In the genomic region with DNA sequence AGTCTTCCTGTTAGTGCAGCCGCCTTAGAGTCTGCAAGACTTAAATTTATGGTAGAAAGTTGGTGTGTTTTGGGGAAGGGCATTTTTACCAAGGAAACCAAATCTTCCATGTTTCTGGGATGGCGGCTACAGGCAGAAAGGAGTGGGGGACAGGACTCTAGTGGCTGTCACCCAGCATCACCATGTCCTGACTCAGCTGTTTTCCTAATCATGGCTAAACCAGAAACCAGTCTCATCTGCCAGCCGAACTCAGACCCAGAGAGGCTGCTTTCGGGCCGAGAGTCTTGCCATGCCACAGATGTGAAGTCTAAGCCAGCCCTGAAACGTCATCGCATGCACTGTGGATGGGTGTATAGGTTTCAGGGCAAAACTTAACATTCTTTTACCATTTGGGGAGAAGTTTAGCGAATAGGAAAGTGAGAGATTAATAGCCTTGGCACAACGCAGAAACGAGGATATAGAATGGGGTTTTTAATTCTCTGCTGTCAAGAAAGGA, we compare ENCODE assay signal across 28 cellular contexts.
DNase-seq lines count a peak whose midpoint lies in the region; ATAC-seq, FAIRE-seq and TF ChIP-seq lines count a peak whose summit lies in the region.
"Had no signal": no experiment of that assay in that cellular context is flagged by ENCODE, and none has a peak within 500 bp of the region (broad histone marks: within the 10 kb centered on the region; RNA-seq: fewer than 3 reads in every experiment).

No MANE protein-coding gene starts in this region.

- DNase-seq in A549 (ENCODE audit: low read depth in 1 of 2, low spot score in 1 of 2), result no peak
- no peak for DNase-seq in GM23338 (ENCODE audit: low spot score)
- DNase-seq in K562 (ENCODE audit: extremely low read depth in 1 of 4, low spot score in 3 of 4), result no peak
- peak; percentile 75 for DNase-seq in esophagus muscularis mucosa (ENCODE audit: extremely low spot score)
- no peak for DNase-seq in NK-92 (lab: John Stamatoyannopoulos, UW; ENCODE audit: unreplicated experiment)
- no peak for DNase-seq in left lung
- DNase-seq in left ventricle myocardium inferior, result no peak
- no peak for DNase-seq in NCI-H1417 treated with DMSO at 0.1 percent for 48 hours (lab: John Stamatoyannopoulos, UW)
- DNase-seq: 8988T; BE2C; C1 segment of cervical spinal cord; CD4-positive, alpha-beta memory T cell; CD4-positive, CD25-positive, alpha-beta regulatory T cell; CD8-positive, alpha-beta memory T cell; COR-L47; DMS 273 treated with DMSO at 0.1 percent for 48 hours; DMS153; DMS53; DMS79; DND-41; EL; GDM1 had no signal

- H3K79me2 ChIP-seq in GM23338 (replicated peaks; ENCODE audit: insufficient read depth) (no peaks in the 10 kb centered on the region), K562 (ENCODE audit: control insufficient read depth, insufficient read depth, low read length) (no peaks in the 10 kb centered on the region)

- H3K27ac Mint-ChIP-seq in GM23338, result no peak overlapping the region
- H3K27ac Mint-ChIP-seq: CD14-positive monocyte; CD4-positive, alpha-beta memory T cell; CD4-positive, CD25-positive, alpha-beta regulatory T cell; CD8-positive, alpha-beta memory T cell had no signal

- H4K20me1 ChIP-seq in GM23338 (replicated peaks; ENCODE audit: insufficient read depth), result no peaks in the 10 kb centered on the region
- no peaks in the 10 kb centered on the region for H4K20me1 ChIP-seq in K562 (replicated peaks; ENCODE audit: control insufficient read depth, insufficient read depth, low read length)
- H4K20me1 ChIP-seq: BLaER1 had no signal

- H3K4me1 ChIP-seq in A549 (peaks cover 11% of the 10 kb centered on the region), GM23338 (ENCODE audit: insufficient read depth) (no peaks in the 10 kb centered on the region), K562 (replicated peaks in 1 of 2; ENCODE audit: control insufficient read depth in 2 of 2, insufficient read depth in 2 of 2, low read length in 2 of 2) (no peaks in the 10 kb centered on the region), esophagus muscularis mucosa (no peaks in the 10 kb centered on the region), left lung (peaks cover 0 to 5% of the 10 kb centered on the region in 2 donors), left ventricle myocardium inferior (peaks cover 19% of the 10 kb centered on the region)
- H3K4me1 ChIP-seq: BE2C, BLaER1 had no signal

- no peak overlapping the region for H3K9ac ChIP-seq in K562 (ENCODE audit: insufficient read depth in 1 of 2, low read depth in 2 of 2, low read length in 2 of 2)
- H3K9ac ChIP-seq: BLaER1 had no signal

- TF ChIP-seq EP300 in A549 (IDR thresholded peaks at IDR 0.05) (no peak), K562 (IDR thresholded peaks at IDR 0.05; ENCODE audit: low read length) (no peak), esophagus muscularis mucosa (IDR thresholded peaks at IDR 0.05) (no peak)

- H3K9me2 ChIP-seq in GM23338 (ENCODE audit: insufficient read depth), result no peaks in the 10 kb centered on the region

- H2AFZ ChIP-seq in GM23338 (0 out of 2 replicates have a peak overlapping the region, but pooled peaks have one; percentile 3), K562 (ENCODE audit: low read depth, low read length) (no peak overlapping the region)

- BruUV-seq in K562 (replicated peaks; lab: Mats Ljungman, UMichigan), result no TSS peak

- no peak overlapping the region for H3K27ac ChIP-seq in A549
- H3K27ac ChIP-seq in GM23338 (ENCODE audit: low read depth), result no peak overlapping the region
- H3K27ac ChIP-seq in K562 (ENCODE audit: extremely low read depth, low read depth, low read length), result no peak overlapping the region
- no peak overlapping the region for H3K27ac ChIP-seq in esophagus muscularis mucosa (replicated peaks in 1 of 4)
- no peak overlapping the region for H3K27ac ChIP-seq in left lung
- no peak overlapping the region for H3K27ac ChIP-seq in left ventricle myocardium inferior (replicated peaks)
- H3K27ac ChIP-seq: BLaER1 had no signal

- FAIRE-seq in A549 (lab: Jason Lieb, UNC) (no peak), K562 (lab: Jason Lieb, UNC) (no peak)
- FAIRE-seq: A204.1, GM12878, GM12892, GM18507 had no signal

- H3K4me3 ChIP-seq in A549 (no peak overlapping the region), GM23338 (no peak overlapping the region), K562 (no peak overlapping the region), esophagus muscularis mucosa (no peak overlapping the region), left lung (no peak overlapping the region), left ventricle myocardium inferior (no peak overlapping the region)
- H3K4me3 ChIP-seq: BLaER1, GM12878 had no signal

- no peaks in the 10 kb centered on the region; the same call in 1 of the 3 replicates for H3K9me3 Mint-ChIP-seq in GM23338

- no peaks in the 10 kb centered on the region for H3K9me1 ChIP-seq in K562 (ENCODE audit: control insufficient read depth, insufficient read depth, low read length)

- peaks cover 11% of the 10 kb centered on the region for H3K4me1 Mint-ChIP-seq in GM23338
- H3K4me1 Mint-ChIP-seq: CD14-positive monocyte; CD4-positive, alpha-beta memory T cell; CD4-positive, CD25-positive, alpha-beta regulatory T cell; CD8-positive, alpha-beta memory T cell had no signal

- ATAC-seq in A549 (no peak), GM23338 (no peak), K562 (no peak), left lung (no peak)
- ATAC-seq: GM12878 had no signal

- H3K9me3 ChIP-seq in A549 (peaks cover 3% of the 10 kb centered on the region; the same call in 1 of the 3 replicates), K562 (replicated peaks; ENCODE audit: control insufficient read depth, insufficient read depth, low read depth, low read length) (no peaks in the 10 kb centered on the region), esophagus muscularis mucosa (no peaks in the 10 kb centered on the region), left lung (no peaks in the 10 kb centered on the region), left ventricle myocardium inferior (replicated peaks) (no peaks in the 10 kb centered on the region)
- H3K9me3 ChIP-seq: BE2C, BLaER1 had no signal

- H3K27me3 ChIP-seq in GM23338 (ENCODE audit: insufficient read depth) (no peaks in the 10 kb centered on the region), K562 (ENCODE audit: control insufficient read depth in 2 of 2, insufficient read depth in 2 of 2, low read length in 2 of 2) (peaks cover 9 to 45% of the 10 kb centered on the region in 2 experiments; a peak in 4 of 5 replicates), esophagus muscularis mucosa (no peaks in the 10 kb centered on the region), left lung (no peaks in the 10 kb centered on the region), left ventricle myocardium inferior (ENCODE audit: low read depth) (no peaks in the 10 kb centered on the region)
- H3K27me3 ChIP-seq: BE2C, BLaER1 had no signal

- H3K4me3 Mint-ChIP-seq in GM23338, result no peak overlapping the region
- H3K4me3 Mint-ChIP-seq: CD14-positive monocyte; CD4-positive, alpha-beta memory T cell; CD4-positive, CD25-positive, alpha-beta regulatory T cell; CD8-positive, alpha-beta memory T cell had no signal

- intact Hi-C loops in K562 (cut with micrococcal nuclease), result loop anchor here (10.0 kb wide), 1 partner anchor 633 kb away; no protein-coding TSS in a partner anchor
- intact Hi-C loops in esophagus muscularis mucosa (cut with DNase I), result no loop called here
- intact Hi-C loops in left lung (cut with DNase I), result no loop called here
- intact Hi-C loops in left ventricle myocardium inferior (cut with micrococcal nuclease), result loop anchor here (10.0 kb wide), 1 partner anchor 57 kb away; no protein-coding TSS in a partner anchor

- H3K4me2 ChIP-seq in A549 (no peak overlapping the region), GM23338 (no peak overlapping the region), K562 (ENCODE audit: insufficient read depth, low read length) (no peak overlapping the region)
- H3K4me2 ChIP-seq: BLaER1 had no signal

- peaks cover 2% of the 10 kb centered on the region for H3K27me3 Mint-ChIP-seq in GM23338 (ENCODE audit: insufficient read depth, low read depth, poor library complexity)

- in situ Hi-C loops in K562 (cut with MboI), result no loop called here

- CTCF ChIA-PET in A549 (lab: Yijun Ruan, JAX) (no interaction called here), K562 (lab: Yijun Ruan, JAX; ENCODE audit: low intra/inter-chr PET ratio) (no interaction called here)

- no peaks in the 10 kb centered on the region; the same call in 2 of the 3 replicates for H3K36me3 Mint-ChIP-seq in GM23338 (ENCODE audit: low read depth)
- H3K36me3 Mint-ChIP-seq: CD14-positive monocyte; CD4-positive, alpha-beta memory T cell; CD4-positive, CD25-positive, alpha-beta regulatory T cell; CD8-positive, alpha-beta memory T cell had no signal

- H3F3A ChIP-seq in GM23338 (replicated peaks; ENCODE audit: low read depth), result no peaks in the 10 kb centered on the region

- TF ChIP-seq CTCF in A549 (IDR thresholded peaks at IDR 0.05) (no peak), GM23338 (conservative IDR thresholded peaks at IDR 0.05; ENCODE audit: low read depth in 2 of 2) (no peak), K562 (IDR thresholded peaks at IDR 0.05 in 2 of 3, conservative IDR thresholded peaks at IDR 0.05 in 1 of 3; ENCODE audit: insufficient read depth in 2 of 3, low read depth in 1 of 3, low read length in 3 of 3) (no peak), esophagus muscularis mucosa (IDR thresholded peaks at IDR 0.05) (no peak), left lung (IDR thresholded peaks at IDR 0.05) (no peak), left ventricle myocardium inferior (IDR thresholded peaks at IDR 0.05; ENCODE audit: borderline replicate concordance) (no peak)

- H3K36me3 ChIP-seq in GM23338 (ENCODE audit: insufficient read depth) (no peaks in the 10 kb centered on the region), K562 (ENCODE audit: control insufficient read depth, insufficient read depth, low read length) (no peaks in the 10 kb centered on the region), esophagus muscularis mucosa (no peaks in the 10 kb centered on the region), left lung (no peaks in the 10 kb centered on the region), left ventricle myocardium inferior (no peaks in the 10 kb centered on the region)
- H3K36me3 ChIP-seq: BE2C, BLaER1 had no signal

- TF ChIP-seq POLR2A in A549 (IDR thresholded peaks at IDR 0.05; ENCODE audit: low read length) (no peak), K562 (conservative IDR thresholded peaks at IDR 0.05) (no peak), esophagus muscularis mucosa (IDR thresholded peaks at IDR 0.05; ENCODE audit: low read depth) (no peak)

- 77% methylated on average over 10 of the region's 10 CpGs for WGBS in A549 (ENCODE audit: missing lambda C conversion rate)
- WGBS in K562 (ENCODE audit: insufficient coverage, low coverage, missing lambda C conversion rate), result 2% methylated on average over 10 of the region's 10 CpGs
- 90% methylated on average over 10 of the region's 10 CpGs for WGBS in esophagus muscularis mucosa

- POLR2A ChIA-PET in A549 (lab: Yijun Ruan, JAX) (no interaction called here), K562 (lab: Yijun Ruan, JAX) (interaction anchor here (0.7 kb wide), 1 partner anchor 48 kb away, joined by 3 read pairs; no protein-coding TSS in a partner anchor)

- TF ChIP-seq RAD21 in A549 (conservative IDR thresholded peaks at IDR 0.05 in 1 of 2, IDR thresholded peaks at IDR 0.05 in 1 of 2), result no peak
- TF ChIP-seq RAD21 in K562 (CRISPR knock-in tag; conservative IDR thresholded peaks at IDR 0.05 in 1 of 2, IDR thresholded peaks at IDR 0.05 in 1 of 2), result no peak

TF ChIP-seq in K562, 482 proteins besides CTCF, POLR2A, EP300 and RAD21 (continues in another document):
- TF ChIP-seq MAFG (tag; conservative IDR thresholded peaks at IDR 0.05) (peak; percentile 59; the same call in 1 of the 2 replicates), CSDE1 (IDR thresholded peaks at IDR 0.05) (no peak)

Comparison
In these comparisons a context has a peak if more than half of its experiments do, and no peak if none do; other contexts are left out.
1. intact Hi-C loops: an anchor here in K562 (10.0 kb wide) and left ventricle myocardium inferior (10.0 kb wide); none called in esophagus muscularis mucosa and left lung.